8 cellular contexts compared by ENCODE assay signal in the genomic region with DNA sequence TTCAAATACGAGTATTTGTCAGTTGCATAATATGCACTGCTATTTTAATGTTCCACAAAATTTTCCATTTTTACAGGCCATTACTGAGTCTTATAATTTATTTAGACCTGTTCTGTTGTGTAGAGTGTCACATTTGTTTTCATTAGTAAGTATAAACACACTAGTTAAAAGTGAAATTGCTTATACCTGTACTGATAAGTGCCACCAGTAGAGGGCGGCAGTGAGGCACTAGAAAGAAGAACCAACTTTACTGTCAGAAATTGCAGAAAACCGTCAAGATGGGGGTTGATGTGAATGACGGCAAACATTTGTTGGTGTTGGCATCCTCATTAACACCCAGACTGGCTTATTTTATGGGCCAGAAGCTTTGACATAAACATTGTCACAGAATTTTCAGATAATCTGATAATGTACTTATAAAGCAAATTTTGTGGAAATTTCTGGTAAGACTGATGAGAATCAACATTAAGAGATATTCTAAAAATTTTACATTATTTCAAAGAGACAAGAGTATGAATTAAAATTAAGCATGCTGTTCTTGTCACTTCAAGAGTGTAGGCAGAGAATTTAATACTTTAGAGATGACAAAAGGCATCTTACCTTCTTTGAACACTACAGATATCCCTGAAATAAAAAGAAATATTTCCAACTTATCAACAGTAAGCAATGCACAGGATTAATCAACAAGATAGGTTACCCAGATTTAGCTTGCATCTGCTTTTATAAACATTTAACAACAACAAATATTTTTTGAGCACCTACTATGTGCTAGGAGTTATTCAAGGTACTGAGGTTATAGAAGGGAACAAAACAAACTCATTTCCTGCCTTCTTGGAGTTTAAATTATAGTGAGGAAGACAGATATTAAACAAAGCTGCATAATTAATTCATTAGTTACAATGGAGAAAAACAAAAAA. TPM values are rescaled to one million over a fixed set of nuclear protein-coding genes. Genes with fewer than 3 reads are reported as not detected.
DNase-seq lines count a peak whose midpoint lies in the region; ATAC-seq and TF ChIP-seq lines count a peak whose summit lies in the region.

No MANE protein-coding gene starts in this region.

- no peaks in the 10 kb centered on the region for H3K27me3 Mint-ChIP-seq in activated naive CD4-positive, alpha-beta T cell treated with anti-CD3 and anti-CD28 coated beads for 36 hours (ENCODE audit: low read depth)

- no peak overlapping the region for H2BK20ac ChIP-seq in IMR-90 (ENCODE audit: low read depth, low read length)

- H3K4me3 ChIP-seq in IMR-90 (ENCODE audit: insufficient read depth, low read depth, low read length) (no peak overlapping the region), SK-N-MC (no peak overlapping the region), aorta (ENCODE audit: low read length in 2 of 2) (no peak overlapping the region)

- DNase-seq in DMS53 treated with DMSO at 0.1 percent for 48 hours (lab: John Stamatoyannopoulos, UW; ENCODE audit: unreplicated experiment) (peak; percentile 18), IMR-90 (peak; percentile 60), SK-N-MC (ENCODE audit: low read depth, low spot score) (peak; percentile 40), head of caudate nucleus (peak in 41 of 42 donors; percentile 9 to 89 (median 70)), putamen (ENCODE audit: low spot score) (peak; percentile 45), aorta (peak; percentile 71 to 85)
- DNase-seq in activated naive CD4-positive, alpha-beta T cell treated with anti-CD3 and anti-CD28 coated beads for 36 hours, result peak; percentile 90

- BruUV-seq in IMR-90 (replicated peaks; lab: Mats Ljungman, UMichigan), result no TSS peak

- intact Hi-C loops in IMR-90 (cut with micrococcal nuclease) (loop anchor here (1.0 kb wide), 1 partner anchor 223 kb away; no protein-coding TSS in a partner anchor), head of caudate nucleus (cut with DNase I) (no loop called here), aorta (cut with DNase I) (loop anchor here (2.0 to 10.0 kb wide), 3 partner anchors 21 to 443 kb away; a partner anchor contains a TSS)
- intact Hi-C loops in activated naive CD4-positive, alpha-beta T cell treated with anti-CD3 and anti-CD28 coated beads for 36 hours (cut with micrococcal nuclease), result loop anchor here (1.0 to 10.0 kb wide), 7 partner anchors 19 to 313 kb away; a partner anchor contains a TSS

- H4K8ac ChIP-seq in IMR-90 (ENCODE audit: low read depth in 2 of 2, low read length in 2 of 2), result no peak overlapping the region

- H3K79me1 ChIP-seq in IMR-90 (ENCODE audit: low read depth in 1 of 2, low read length in 2 of 2), result no peaks in the 10 kb centered on the region

- H3K36me3 ChIP-seq in IMR-90 (ENCODE audit: control insufficient read depth, insufficient read depth, low read length), result peaks cover 4% of the 10 kb centered on the region
- no peaks in the 10 kb centered on the region for H3K36me3 ChIP-seq in SK-N-MC (ENCODE audit: insufficient read depth, low read length)
- H3K36me3 ChIP-seq in aorta (ENCODE audit: control insufficient read depth in 1 of 2, insufficient read depth in 2 of 2, low read length in 1 of 2), result peaks cover 2 to 9% of the 10 kb centered on the region in 2 donors

- H3K4ac ChIP-seq in IMR-90 (ENCODE audit: low read depth, low read length), result no peak overlapping the region

- in situ Hi-C loops in IMR-90 (cut with MboI; ENCODE audit: low sequenced_read_pairs), result no loop called here

- no peak overlapping the region for H3K9ac ChIP-seq in IMR-90 (ENCODE audit: low read depth, low read length)
- no peak overlapping the region for H3K9ac ChIP-seq in SK-N-MC (ENCODE audit: insufficient read length)

- H3K36me3 Mint-ChIP-seq in activated naive CD4-positive, alpha-beta T cell treated with anti-CD3 and anti-CD28 coated beads for 36 hours (ENCODE audit: low read depth), result peaks cover 18% of the 10 kb centered on the region

- H3K27me3 ChIP-seq in IMR-90 (ENCODE audit: control insufficient read depth, insufficient read depth, low read length) (no peaks in the 10 kb centered on the region), aorta (ENCODE audit: control insufficient read depth in 1 of 2, insufficient read depth in 2 of 2, low read length in 1 of 2) (no peaks in the 10 kb centered on the region)

- dilution Hi-C loops in IMR-90 (cut with HindIII; ENCODE audit: low sequenced_read_pairs, unreplicated experiment), result no loop called here

- no peak overlapping the region for H3K4me3 Mint-ChIP-seq in activated naive CD4-positive, alpha-beta T cell treated with anti-CD3 and anti-CD28 coated beads for 36 hours

- H2BK15ac ChIP-seq in IMR-90 (ENCODE audit: low read depth, low read length), result no peak overlapping the region

- H3K56ac ChIP-seq in IMR-90 (ENCODE audit: extremely low read depth, insufficient read depth, low read length), result no peak overlapping the region

- H3K9me3 ChIP-seq in IMR-90 (ENCODE audit: control insufficient read depth, insufficient read depth, low read length), result no peaks in the 10 kb centered on the region
- no peaks in the 10 kb centered on the region for H3K9me3 ChIP-seq in SK-N-MC (ENCODE audit: low read depth, low read length)
- H3K9me3 ChIP-seq in aorta (ENCODE audit: control insufficient read depth, low read length), result no peaks in the 10 kb centered on the region

- no peak for TF ChIP-seq POLR2A in IMR-90 (IDR thresholded peaks at IDR 0.05; ENCODE audit: low read depth, low read length)

- no peak overlapping the region for H2AK5ac ChIP-seq in IMR-90 (ENCODE audit: low read depth, low read length)

- no peak overlapping the region for H2BK120ac ChIP-seq in IMR-90 (ENCODE audit: low read depth, low read length)

- H3K4me1 Mint-ChIP-seq in activated naive CD4-positive, alpha-beta T cell treated with anti-CD3 and anti-CD28 coated beads for 36 hours (ENCODE audit: low read depth), result peaks cover 19% of the 10 kb centered on the region

- H2AFZ ChIP-seq in IMR-90 (replicated peaks; ENCODE audit: low read length, poor library complexity), result no peak overlapping the region

- H3K4me1 ChIP-seq in IMR-90 (ENCODE audit: control insufficient read depth, insufficient read depth, low read length) (no peaks in the 10 kb centered on the region), aorta (ENCODE audit: control insufficient read depth in 1 of 2, insufficient read depth in 2 of 2, low read length in 2 of 2) (no peaks in the 10 kb centered on the region)

- no peak overlapping the region for H4K91ac ChIP-seq in IMR-90 (ENCODE audit: insufficient read depth, low read depth, low read length)

- no peak overlapping the region for H2AK9ac ChIP-seq in IMR-90 (replicated peaks; ENCODE audit: low read depth, low read length, poor library complexity)

- peak; percentile 77 for TF ChIP-seq CTCF in IMR-90 (conservative IDR thresholded peaks at IDR 0.05; ENCODE audit: low read depth, low read length)

- H3K18ac ChIP-seq in IMR-90 (ENCODE audit: low read depth, low read length), result no peak overlapping the region

- POLR2A ChIA-PET in IMR-90 (lab: Charles Lee; ENCODE audit: unreplicated experiment), result no interaction called here

- H3K9me3 Mint-ChIP-seq in activated naive CD4-positive, alpha-beta T cell treated with anti-CD3 and anti-CD28 coated beads for 36 hours, result no peaks in the 10 kb centered on the region

- H3K14ac ChIP-seq in IMR-90 (replicated peaks; ENCODE audit: low read depth, low read length), result no peak overlapping the region

- WGBS in IMR-90 (ENCODE audit: extremely low coverage in 2 of 2, insufficient read length in 1 of 2), 2 experiments, result no CpG with 5 or more reads among the region's 4 CpGs
- 17 to 20% methylated on average over 4 of the region's 4 CpGs for WGBS in aorta, 2 donors

- H3K27ac ChIP-seq in IMR-90 (ENCODE audit: insufficient read depth, low read length), result no peak overlapping the region
- no peak overlapping the region for H3K27ac ChIP-seq in SK-N-MC
- no peak overlapping the region for H3K27ac ChIP-seq in aorta (ENCODE audit: low read depth in 1 of 2, low read length in 2 of 2)

- peak; percentile 85 for ATAC-seq in IMR-90 (ENCODE audit: low read depth)
- no peak for ATAC-seq in aorta (ENCODE audit: low FRiP score)
- no peak for ATAC-seq in HG03565 (IDR thresholded peaks at IDR 0.05; ENCODE audit: unreplicated experiment)

- H3K9me1 ChIP-seq in IMR-90 (ENCODE audit: insufficient read depth, low read length), result 0 out of 2 replicates have a peak, but pooled peaks cover 5% of the 10 kb centered on the region

- H4K5ac ChIP-seq in IMR-90 (ENCODE audit: low read depth, low read length), result no peak overlapping the region

- H3K27ac Mint-ChIP-seq in activated naive CD4-positive, alpha-beta T cell treated with anti-CD3 and anti-CD28 coated beads for 36 hours, result no peak overlapping the region

- TF ChIP-seq RAD21 in IMR-90 (IDR thresholded peaks at IDR 0.05; ENCODE audit: low read length), result peak; percentile 58

- CTCF ChIA-PET in IMR-90 (lab: Yijun Ruan, JAX), result interaction anchor here (0.6 to 1.0 kb wide), 4 partner anchors 10 to 285 kb away, joined by 3 to 5 read pairs (median 3); a partner anchor contains a TSS
- CTCF ChIA-PET in activated naive CD4-positive, alpha-beta T cell treated with anti-CD3 and anti-CD28 coated beads for 36 hours (lab: Charles Lee), result interaction anchor here (0.7 to 1.4 kb wide), 8 partner anchors 10 to 222 kb away, joined by 3 to 6 read pairs (median 3); no protein-coding TSS in a partner anchor

- H2BK5ac ChIP-seq in IMR-90 (ENCODE audit: low read depth, low read length, poor library complexity, severe bottlenecking), result no peak overlapping the region

- no peak overlapping the region for H3K23ac ChIP-seq in IMR-90 (ENCODE audit: low read depth, low read length)

- no peaks in the 10 kb centered on the region for H4K20me1 ChIP-seq in IMR-90 (ENCODE audit: insufficient read depth, low read length)

- H3K4me2 ChIP-seq in IMR-90 (ENCODE audit: low read depth, low read length), result 0 out of 2 replicates have a peak overlapping the region, but pooled peaks have one; percentile 46

TF ChIP-seq in IMR-90, 13 proteins besides CTCF, POLR2A, EP300 and RAD21:
- peak; percentile 65 for TF ChIP-seq SMC3 (IDR thresholded peaks at IDR 0.05; ENCODE audit: low read depth, low read length)
- no peak for TF ChIP-seq FOS (IDR thresholded peaks at IDR 0.05; ENCODE audit: low read depth, low read length)

RNA-seq across cellular contexts. Expression of a gene that starts 24.9 kb away (rescaled TPM):
- total RNA-seq in IMR-90 (2012; rRNA removed) (7.9 and 8.6 TPM in 2 replicates), aorta (10 to 100 TPM; 36.7 to 52.7 TPM)
- polyA plus RNA-seq in IMR-90 (2012; rRNA removed) (2.8 and 3.3 TPM in 2 replicates), aorta (10 to 100 TPM in 1 of 2 donors, 1 to 10 TPM in 1; 6.6 to 11.2 TPM)
- 0.93 and 1.1 TPM in 2 replicates for polyA plus RNA-seq in IMR-90 (2012; cell fraction: cytosol; rRNA removed)
- polyA plus RNA-seq in IMR-90 (2012; cell fraction: nucleus; rRNA removed; ENCODE audit: low replicate concordance), result 2.7 and 11.5 TPM in 2 replicates
- 10 to 100 TPM; 38.8 to 39.9 TPM for total RNA-seq in activated naive CD4-positive, alpha-beta T cell treated with anti-CD3 and anti-CD28 coated beads for 36 hours

RNA-seq across cellular contexts. Expression of a gene that starts 36.3 kb away (rescaled TPM):
- 2.5 and 3.6 TPM in 2 replicates for total RNA-seq in IMR-90 (2012; rRNA removed)
- polyA plus RNA-seq in IMR-90 (2012; rRNA removed), result 2.5 and 3.7 TPM in 2 replicates
- polyA plus RNA-seq in IMR-90 (2012; cell fraction: cytosol; rRNA removed), result 0.55 and 0.65 TPM in 2 replicates
- polyA plus RNA-seq in IMR-90 (2012; cell fraction: nucleus; rRNA removed; ENCODE audit: low replicate concordance), result 0.25 and 1.0 TPM in 2 replicates
- 10 to 100 TPM; 60.4 to 65.4 TPM for total RNA-seq in activated naive CD4-positive, alpha-beta T cell treated with anti-CD3 and anti-CD28 coated beads for 36 hours
- total RNA-seq in aorta, result 10 to 100 TPM in 1 of 2 donors, 1 to 10 TPM in 1; 8.5 to 12.6 TPM
- 10 to 100 TPM in 1 of 2 donors, 1 to 10 TPM in 1; 9.9 to 11.3 TPM for polyA plus RNA-seq in aorta

Comparison
In these comparisons a context has a peak if more than half of its experiments do, and no peak if none do; other contexts are left out.
1. DNase-seq: peak in every context shown above with its lines; median percentile 90 in activated naive CD4-positive, alpha-beta T cell treated with anti-CD3 and anti-CD28 coated beads for 36 hours; 78 in aorta; 70 in head of caudate nucleus; 60 in IMR-90; 45 in putamen; 40 in SK-N-MC; 18 in DMS53 treated with DMSO at 0.1 percent for 48 hours.
2. RNA of a gene that starts 36.3 kb away (total RNA-seq): 60.4 to 65.4 TPM in activated naive CD4-positive, alpha-beta T cell treated with anti-CD3 and anti-CD28 coated beads for 36 hours; 8.5 to 12.6 TPM in aorta and 2.5 to 3.6 TPM in IMR-90; every median in the first group is over 4 times any median in the second.